In genomic region chr3:188523291-188523690, GRCh38 we compare ENCODE assay signal across 11 cellular contexts.
DNase-seq lines count a peak whose midpoint lies in the region; ATAC-seq lines count a peak whose summit lies in the region.
"Had no signal": no experiment of that assay in that cellular context is flagged by ENCODE, and none has a peak within 500 bp of the region (broad histone marks: within the 10 kb centered on the region; RNA-seq: fewer than 3 reads in every experiment).

No MANE protein-coding gene starts in this region.

- DNase-seq in DMS79 treated with DMSO at 0.1 percent for 48 hours (lab: John Stamatoyannopoulos, UW) (peak; percentile 37), glomerular visceral epithelial cell (ENCODE audit: extremely low spot score) (peak; percentile 55), left kidney (ENCODE audit: low read depth, low spot score) (peak; percentile 79), NCI-H2081 (lab: John Stamatoyannopoulos, UW) (no peak)
- DNase-seq in activated CD4-positive, alpha-beta T cell treated with anti-CD3 and anti-CD28 coated beads, Interleukin-2, amount 50 U/mL, for 4 hours = no peak
- DNase-seq: CD8-positive, alpha-beta T cell; COR-L47; GM23248 had no signal

- ATAC-seq in HG02852 (IDR thresholded peaks at IDR 0.05; ENCODE audit: unreplicated experiment) (no peak), GM19455 (IDR thresholded peaks at IDR 0.05; ENCODE audit: unreplicated experiment) (no peak)
- ATAC-seq: CD8-positive, alpha-beta T cell; HCT116 had no signal

Comparison
In these comparisons a context has a peak if more than half of its experiments do, and no peak if none do; other contexts are left out.
1. DNase-seq: peak in DMS79 treated with DMSO at 0.1 percent for 48 hours (single experiment), glomerular visceral epithelial cell (single experiment) and left kidney (single experiment); none in NCI-H2081 (0 of 2) and activated CD4-positive, alpha-beta T cell treated with anti-CD3 and anti-CD28 coated beads, Interleukin-2, amount 50 U/mL, for 4 hours (0 of 2).